Comparison of ENCODE assay signal across 12 cellular contexts in the genomic region with DNA sequence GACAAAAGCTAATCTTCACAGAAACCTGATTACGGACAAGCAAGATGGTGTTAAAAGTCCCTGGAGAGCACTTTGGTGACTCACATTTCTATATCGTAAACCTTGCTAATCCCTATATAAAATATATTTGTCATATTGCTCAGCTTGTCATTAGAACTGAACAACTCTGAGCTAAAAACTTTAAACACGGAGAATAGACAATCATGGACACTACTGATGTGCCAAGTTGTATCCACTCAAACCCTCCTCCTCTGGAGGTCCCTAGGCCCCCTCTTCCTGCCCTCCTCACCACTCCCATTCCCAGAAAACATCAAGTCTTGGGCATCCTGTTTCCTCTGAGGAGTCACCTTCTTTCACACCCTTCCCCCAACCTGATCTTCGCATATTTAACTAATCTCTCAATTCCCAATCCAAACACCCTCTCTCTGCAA.
DNase-seq lines count a peak whose midpoint lies in the region; ATAC-seq and TF ChIP-seq lines count a peak whose summit lies in the region.
"Had no signal": no experiment of that assay in that cellular context is flagged by ENCODE, and none has a peak within 500 bp of the region (broad histone marks: within the 10 kb centered on the region; RNA-seq: fewer than 3 reads in every experiment).

No MANE protein-coding gene starts in this region.

- no peak overlapping the region for H2AFZ ChIP-seq in H9 (ENCODE audit: low read length)
- no peak overlapping the region for H2AFZ ChIP-seq in hepatocyte

- H3T11ph ChIP-seq in H9 (ENCODE audit: low read length) = no peak overlapping the region

- H2BK12ac ChIP-seq in H9 (ENCODE audit: insufficient read length, low read depth, low read length) = no peak overlapping the region

- H4K5ac ChIP-seq in H9 (ENCODE audit: insufficient read length, low read depth, low read length) = no peak overlapping the region

- no CpG with 5 or more reads among the region's 4 CpGs for WGBS in H9 (ENCODE audit: extremely low coverage, insufficient read length, low lambda C conversion rate)
- 59% methylated on average over 4 of the region's 4 CpGs for WGBS in hepatocyte (ENCODE audit: low lambda C conversion rate, missing lambda C conversion rate)
- WGBS in suprapubic skin = 75% methylated on average over 4 of the region's 4 CpGs

- H4K8ac ChIP-seq in H9 (replicated peaks; ENCODE audit: insufficient read length, low read depth, low read length) = no peak overlapping the region

- no peak for ATAC-seq in GM19023 (IDR thresholded peaks at IDR 0.05; ENCODE audit: unreplicated experiment)
- ATAC-seq: stimulated activated effector memory CD8-positive, alpha-beta T cell treated with anti-CD3 and anti-CD28 coated beads, Interleukin-12 subunit alpha, Interleukin-12 subunit beta, amount 100 ng/mL, for 72 hours had no signal

- H3K27me3 ChIP-seq in H9 (ENCODE audit: insufficient read depth, low read length) (no peaks in the 10 kb centered on the region), SJSA1 (replicated peaks) (no peaks in the 10 kb centered on the region), hepatocyte (no peaks in the 10 kb centered on the region), suprapubic skin (no peaks in the 10 kb centered on the region), MG63 (no peaks in the 10 kb centered on the region)

- H3K23me2 ChIP-seq in H9 (ENCODE audit: insufficient read length, low read depth, low read length, poor library complexity, severe bottlenecking) = no peaks in the 10 kb centered on the region

- peaks cover 0 to 4% (median 3%) of the 10 kb centered on the region in 3 experiments; a peak in 2 of 7 replicates for H3K36me3 Mint-ChIP-seq in H9 (ENCODE audit: insufficient read depth in 1 of 3, low read depth in 3 of 3)
- H3K36me3 Mint-ChIP-seq: stimulated activated effector memory CD8-positive, alpha-beta T cell treated with anti-CD3 and anti-CD28 coated beads, Interleukin-12 subunit alpha, Interleukin-12 subunit beta, amount 100 ng/mL, for 72 hours had no signal

- no peaks in the 10 kb centered on the region for H3K36me3 ChIP-seq in SJSA1
- no peaks in the 10 kb centered on the region for H3K36me3 ChIP-seq in hepatocyte (replicated peaks; ENCODE audit: insufficient read depth, low read depth)
- no peaks in the 10 kb centered on the region for H3K36me3 ChIP-seq in suprapubic skin
- no peaks in the 10 kb centered on the region for H3K36me3 ChIP-seq in MG63

- no peak for TF ChIP-seq EP300 in suprapubic skin (IDR thresholded peaks at IDR 0.05)

- no peak overlapping the region for H2BK5ac ChIP-seq in H9 (ENCODE audit: insufficient read length, low read length)

- no peak overlapping the region for H3K56ac ChIP-seq in H9 (ENCODE audit: insufficient read length, low read depth, low read length)

- no peaks in the 10 kb centered on the region for H3K9me2 ChIP-seq in hepatocyte (replicated peaks; ENCODE audit: insufficient read depth)

- H3K23ac ChIP-seq in H9 (ENCODE audit: insufficient read length, low read depth, low read length) = no peak overlapping the region

- peak overlapping the region in 2 of 3 experiments; percentile 2 to 6; a peak in 2 of 7 replicates for H3K27ac Mint-ChIP-seq in H9
- H3K27ac Mint-ChIP-seq: activated T-cell treated with anti-CD3 and anti-CD28 coated beads, Interleukin-2, amount 50 U/mL, for 24 hours; stimulated activated effector memory CD8-positive, alpha-beta T cell treated with anti-CD3 and anti-CD28 coated beads, Interleukin-12 subunit alpha, Interleukin-12 subunit beta, amount 100 ng/mL, for 72 hours had no signal

- H3K18ac ChIP-seq in H9 (ENCODE audit: insufficient read length, low read depth, low read length) = no peak overlapping the region

- peak overlapping the region in 1 of 2 experiments; percentile 20; a peak in 2 of 5 replicates for H3K4me3 Mint-ChIP-seq in H9
- H3K4me3 Mint-ChIP-seq: activated T-cell treated with anti-CD3 and anti-CD28 coated beads, Interleukin-2, amount 50 U/mL, for 24 hours; stimulated activated effector memory CD8-positive, alpha-beta T cell treated with anti-CD3 and anti-CD28 coated beads, Interleukin-12 subunit alpha, Interleukin-12 subunit beta, amount 100 ng/mL, for 72 hours had no signal

- no peak overlapping the region for H2BK20ac ChIP-seq in H9 (ENCODE audit: low read depth, low read length, poor library complexity, severe bottlenecking)

- H3K4me1 Mint-ChIP-seq in H9 = peaks cover 25 to 33% of the 10 kb centered on the region in 2 experiments
- H3K4me1 Mint-ChIP-seq: stimulated activated effector memory CD8-positive, alpha-beta T cell treated with anti-CD3 and anti-CD28 coated beads, Interleukin-12 subunit alpha, Interleukin-12 subunit beta, amount 100 ng/mL, for 72 hours had no signal

- peaks cover 0 to 4% of the 10 kb centered on the region in 2 experiments; a peak in 1 of 5 replicates for H3K9me3 Mint-ChIP-seq in H9
- H3K9me3 Mint-ChIP-seq: activated T-cell treated with anti-CD3 and anti-CD28 coated beads, Interleukin-2, amount 50 U/mL, for 24 hours had no signal

- H3K4me2 ChIP-seq in H9 (ENCODE audit: insufficient read depth, insufficient read length, low read length) = no peak overlapping the region
- H3K4me2 ChIP-seq in hepatocyte = no peak overlapping the region

- H3K79me1 ChIP-seq in H9 (ENCODE audit: insufficient read depth, low read depth, low read length, poor library complexity, severe bottlenecking) = no peaks in the 10 kb centered on the region

- no peak overlapping the region for H2AK5ac ChIP-seq in H9 (ENCODE audit: insufficient read length, low read length)

- TF ChIP-seq CTCF in H9 (conservative IDR thresholded peaks at IDR 0.05) (no peak), hepatocyte (IDR thresholded peaks at IDR 0.05; ENCODE audit: poor library complexity) (no peak), suprapubic skin (IDR thresholded peaks at IDR 0.05) (no peak)

- H3K79me2 ChIP-seq in H9 (ENCODE audit: insufficient read depth, low read length) = no peaks in the 10 kb centered on the region
- no peaks in the 10 kb centered on the region for H3K79me2 ChIP-seq in hepatocyte

- no peak overlapping the region for H2BK120ac ChIP-seq in H9 (ENCODE audit: low read depth, low read length, poor library complexity, severe bottlenecking)

- H3K27me3 Mint-ChIP-seq in H9 (ENCODE audit: low read depth) = no peaks in the 10 kb centered on the region
- H3K27me3 Mint-ChIP-seq: activated T-cell treated with anti-CD3 and anti-CD28 coated beads, Interleukin-2, amount 50 U/mL, for 24 hours had no signal

- no peak for TF ChIP-seq POLR2A in suprapubic skin (IDR thresholded peaks at IDR 0.05)

- H2BK15ac ChIP-seq in H9 (ENCODE audit: low read depth, low read length) = no peak overlapping the region

- H3K27ac ChIP-seq in H9 (ENCODE audit: insufficient read length, low read depth, low read length) = no peak overlapping the region
- peak overlapping the region; percentile 100 for H3K27ac ChIP-seq in SJSA1
- peak overlapping the region; percentile 95 for H3K27ac ChIP-seq in hepatocyte
- H3K27ac ChIP-seq in suprapubic skin = peak overlapping the region; percentile 93

- H3K9ac ChIP-seq in H9 (ENCODE audit: extremely low read depth, insufficient read length, low read length) = no peak overlapping the region

- H4K20me1 ChIP-seq in H9 (ENCODE audit: control insufficient read depth, insufficient read depth, insufficient read length) (no peaks in the 10 kb centered on the region), hepatocyte (ENCODE audit: insufficient read depth, poor library complexity, severe bottlenecking) (no peaks in the 10 kb centered on the region)

- no peak overlapping the region for H4K91ac ChIP-seq in H9 (ENCODE audit: insufficient read length, low read depth, low read length)

- no peak overlapping the region for H3K4me3 ChIP-seq in SJSA1
- H3K4me3 ChIP-seq in hepatocyte = no peak overlapping the region
- H3K4me3 ChIP-seq in suprapubic skin = no peak overlapping the region
- no peak overlapping the region for H3K4me3 ChIP-seq in MG63

- H3K4me1 ChIP-seq in H9 (ENCODE audit: insufficient read depth, low read length) (peaks cover 8% of the 10 kb centered on the region; the same call in 1 of the 2 replicates), SJSA1 (replicated peaks) (peaks cover 36% of the 10 kb centered on the region), hepatocyte (ENCODE audit: insufficient read depth) (peaks cover 16% of the 10 kb centered on the region), suprapubic skin (peaks cover 38% of the 10 kb centered on the region)

- DNase-seq in H9 (no peak), SJSA1 (ENCODE audit: low read depth in 1 of 2, low spot score in 2 of 2) (peak in 1 of 2 experiments; percentile 3), hepatocyte (ENCODE audit: low spot score) (no peak), suprapubic skin (ENCODE audit: low spot score in 2 of 2) (no peak), MG63 (no peak)
- DNase-seq in activated naive CD4-positive, alpha-beta T cell treated with Interleukin-2 at 50 U/mL for 16 hours = no peak
- DNase-seq: activated CD4-positive, alpha-beta T cell treated with anti-CD3 and anti-CD28 coated beads for 48 hours; activated T-cell treated with anti-CD3 and anti-CD28 coated beads, Interleukin-2, amount 50 U/mL, for 24 hours; posterior cingulate gyrus; stimulated activated CD4-positive, alpha-beta T cell treated with anti-CD3 and anti-CD28 coated beads, Interleukin-2, amount 100 ng/mL, for 48 hours had no signal

- H3K14ac ChIP-seq in H9 (ENCODE audit: insufficient read depth, low read length) = no peak overlapping the region

- H3K9me3 ChIP-seq in H9 (ENCODE audit: control insufficient read depth, low read depth, low read length) (no peaks in the 10 kb centered on the region), SJSA1 (replicated peaks) (0 out of 2 replicates have a peak, but pooled peaks cover 2% of the 10 kb centered on the region), hepatocyte (ENCODE audit: low read depth) (no peaks in the 10 kb centered on the region), suprapubic skin (no peaks in the 10 kb centered on the region), MG63 (no peaks in the 10 kb centered on the region)

- no peak overlapping the region for H3K4ac ChIP-seq in H9 (ENCODE audit: low read depth, low read length)
